8 cellular contexts compared by ENCODE assay signal in genomic region chr12:108622425-108622824, GRCh38. TPM values are rescaled to one million over a fixed set of nuclear protein-coding genes. Genes with fewer than 3 reads are reported as not detected.
DNase-seq lines count a peak whose midpoint lies in the region; ATAC-seq and TF ChIP-seq lines count a peak whose summit lies in the region.

No MANE protein-coding gene starts in this region.

- H4K8ac ChIP-seq in mesenchymal stem cell (ENCODE audit: low read length) = peak overlapping the region; percentile 85

- DNase-seq in COLO829 (ENCODE audit: low spot score) = peak; percentile 50
- DNase-seq in HT1080 (ENCODE audit: low read depth) = peak; percentile 71
- DNase-seq in body of pancreas = peak in 1 of 4 donors; percentile 41
- DNase-seq in mesenchymal stem cell = peak; percentile 88
- no peak for DNase-seq in SW 1271 (lab: John Stamatoyannopoulos, UW)

- peak overlapping the region; percentile 22 for H4K91ac ChIP-seq in mesenchymal stem cell (ENCODE audit: low read length)

- WGBS in body of pancreas, 2 donors = 37 to 41% methylated on average over 2 to 4 of the region's 4 CpGs
- WGBS in mesenchymal stem cell = 69% methylated on average over 3 of the region's 4 CpGs

- no peak overlapping the region for H3K14ac ChIP-seq in mesenchymal stem cell (ENCODE audit: low read length in 2 of 2)

- peak overlapping the region; percentile 12 to 64 for H3K4ac ChIP-seq in mesenchymal stem cell (ENCODE audit: low read depth in 1 of 2, low read length in 2 of 2)

- H3K27ac ChIP-seq in body of pancreas (no peak overlapping the region), mesenchymal stem cell (ENCODE audit: low read length, poor library complexity, severe bottlenecking) (no peak overlapping the region)

- no peaks in the 10 kb centered on the region for H3K27me3 ChIP-seq in body of pancreas
- H3K27me3 ChIP-seq in mesenchymal stem cell (ENCODE audit: control insufficient read depth in 1 of 2, insufficient read depth in 1 of 2, low read length in 2 of 2) = no peaks in the 10 kb centered on the region

- no peaks in the 10 kb centered on the region for H3K79me1 ChIP-seq in mesenchymal stem cell (replicated peaks; ENCODE audit: low read length, poor library complexity, severe bottlenecking)

- H3K9me3 ChIP-seq in body of pancreas (no peaks in the 10 kb centered on the region), mesenchymal stem cell (ENCODE audit: control insufficient read depth, low read length) (no peaks in the 10 kb centered on the region)

- H2BK120ac ChIP-seq in mesenchymal stem cell (ENCODE audit: low read depth, low read length) = peak overlapping the region; percentile 45

- peak overlapping the region; percentile 43 to 80 for H2BK12ac ChIP-seq in mesenchymal stem cell (ENCODE audit: low read length in 2 of 2)

- no peaks in the 10 kb centered on the region for H3K4me1 ChIP-seq in body of pancreas
- peaks cover 17% of the 10 kb centered on the region for H3K4me1 ChIP-seq in mesenchymal stem cell (ENCODE audit: control insufficient read depth, insufficient read depth, low read depth, low read length)

- H3K36me3 ChIP-seq in body of pancreas (replicated peaks in 1 of 2; ENCODE audit: insufficient read depth in 1 of 2, low read depth in 2 of 2) = no peaks in the 10 kb centered on the region
- peaks cover 0 to 14% of the 10 kb centered on the region in 2 experiments for H3K36me3 ChIP-seq in mesenchymal stem cell (ENCODE audit: control insufficient read depth in 1 of 2, insufficient read depth in 2 of 2, low read depth in 1 of 2, low read length in 2 of 2)

- H2BK15ac ChIP-seq in mesenchymal stem cell (ENCODE audit: low read depth, poor library complexity, severe bottlenecking) = peak overlapping the region; percentile 30

- peak overlapping the region; percentile 24 for H2AK5ac ChIP-seq in mesenchymal stem cell (ENCODE audit: low read length, severe bottlenecking)

- intact Hi-C loops in body of pancreas (cut with DNase I) = no loop called here

- H3K18ac ChIP-seq in mesenchymal stem cell (ENCODE audit: low read depth in 1 of 2, low read length in 2 of 2) = peak overlapping the region; percentile 57 to 63

- H2AFZ ChIP-seq in mesenchymal stem cell (ENCODE audit: low read depth, low read length) = no peak overlapping the region

- no peak overlapping the region for H2BK5ac ChIP-seq in mesenchymal stem cell (ENCODE audit: low read depth, low read length, poor library complexity, severe bottlenecking)

- peak; percentile 22 for ATAC-seq in body of pancreas
- no peak for ATAC-seq in HG03469 (IDR thresholded peaks at IDR 0.05; ENCODE audit: unreplicated experiment)
- ATAC-seq in GM18517 (IDR thresholded peaks at IDR 0.05; ENCODE audit: unreplicated experiment) = no peak
- ATAC-seq in HG03342 (IDR thresholded peaks at IDR 0.05; ENCODE audit: unreplicated experiment) = no peak

- no peak for TF ChIP-seq CTCF in body of pancreas (IDR thresholded peaks at IDR 0.05)

- H3K9ac ChIP-seq in mesenchymal stem cell (ENCODE audit: low read length) = peak overlapping the region; percentile 24

- no peak overlapping the region for H3K23ac ChIP-seq in mesenchymal stem cell (ENCODE audit: low read length in 2 of 2)

- no peak for TF ChIP-seq POLR2A in body of pancreas (IDR thresholded peaks at IDR 0.05)

- H3K4me3 ChIP-seq in body of pancreas = no peak overlapping the region
- H3K4me3 ChIP-seq in mesenchymal stem cell (ENCODE audit: insufficient read depth in 1 of 2, low read depth in 1 of 2, low read length in 2 of 2) = no peak overlapping the region

- H3K4me2 ChIP-seq in mesenchymal stem cell (ENCODE audit: low read length, poor library complexity, severe bottlenecking) = no peak overlapping the region

RNA-seq across cellular contexts. Expression of gene SELPLG, which starts 11.3 kb away (rescaled TPM):
- 1.1 TPM in 1 of 2 replicates, not detected in the other for total RNA-seq in HT1080 (2014; rRNA removed; shearing (Covaris generic))
- polyA plus RNA-seq in HT1080 (2015; cell fraction: cytosol; rRNA removed) = 0.17 and 0.20 TPM in 2 replicates
- 0.23 TPM in 1 of 2 replicates, not detected in the other for polyA plus RNA-seq in HT1080 (2015; cell fraction: nucleus; rRNA removed)
- total RNA-seq in body of pancreas = 1 to 10 TPM in 1 of 2 donors, under 1 TPM in 1; 0.66 to 2.3 TPM
- 2.0 TPM for polyA plus RNA-seq in mesenchymal stem cell (2013, experiment 1 of 2)
- polyA plus RNA-seq in mesenchymal stem cell (2013, experiment 2 of 2) = 2.2 TPM

RNA-seq across cellular contexts. Expression of gene TMEM119, which starts 24.5 kb away (rescaled TPM):
- 0.03 and 0.23 TPM in 2 replicates for total RNA-seq in HT1080 (2014; rRNA removed; shearing (Covaris generic))
- 0.06 TPM in 1 of 2 replicates, not detected in the other for polyA plus RNA-seq in HT1080 (2015; cell fraction: cytosol; rRNA removed)
- 0.05 TPM in 1 of 2 replicates, not detected in the other for polyA plus RNA-seq in HT1080 (2015; cell fraction: nucleus; rRNA removed)
- total RNA-seq in body of pancreas = 1 to 10 TPM; 5.9 to 6.5 TPM
- polyA plus RNA-seq in mesenchymal stem cell (2013, experiment 1 of 2) = 108 TPM
- polyA plus RNA-seq in mesenchymal stem cell (2013, experiment 2 of 2) = 109 TPM

Comparison
In these comparisons a context has a peak if more than half of its experiments do, and no peak if none do; other contexts are left out.
1. DNase-seq: peak in COLO829 (single experiment), HT1080 (single experiment) and mesenchymal stem cell (single experiment); none in SW 1271 (0 of 2).